ENCODE assay signal across 1 cellular context in genomic region chr4:112290341-112290740, GRCh38.
TF ChIP-seq lines count a peak whose summit lies in the region.

No MANE protein-coding gene starts in this region.

TF ChIP-seq in GM12878, 131 proteins besides CTCF, POLR2A, EP300 and RAD21 (continued from another document):
- peak; percentile 98 for TF ChIP-seq CUX1 (IDR thresholded peaks at IDR 0.05; ENCODE audit: insufficient replicate concordance, low read depth, low read length)
- peak in 1 of 2 experiments; percentile 20; a peak in 1 of 4 replicates for TF ChIP-seq IKZF2 (IDR thresholded peaks at IDR 0.05)
- TF ChIP-seq NR2C1 (IDR thresholded peaks at IDR 0.05): no peak
- TF ChIP-seq SIN3A (IDR thresholded peaks at IDR 0.05; ENCODE audit: low read depth, low read length): no peak
- TF ChIP-seq MEF2A (IDR thresholded peaks at IDR 0.05; ENCODE audit: insufficient read depth, low read depth, low read length): peak; percentile 27; the same call in 1 of the 2 replicates
- no peak for TF ChIP-seq ZNF217 (IDR thresholded peaks at IDR 0.05)
- peak; percentile 91 for TF ChIP-seq IRF4 (IDR thresholded peaks at IDR 0.05; ENCODE audit: low read depth, low read length)
- peak; percentile 90 for TF ChIP-seq JUNB (IDR thresholded peaks at IDR 0.05)
- peak; percentile 54; the same call in 1 of the 2 replicates for TF ChIP-seq CREM (IDR thresholded peaks at IDR 0.05; ENCODE audit: low read depth)
- no peak for TF ChIP-seq CHD2 (IDR thresholded peaks at IDR 0.05; ENCODE audit: borderline replicate concordance, low read depth, low read length)
- peak; percentile 52; the same call in 1 of the 3 replicates for TF ChIP-seq POU2F2 (IDR thresholded peaks at IDR 0.05; ENCODE audit: borderline replicate concordance, low read depth, low read length)
- peak; percentile 88; the same call in 1 of the 2 replicates for TF ChIP-seq RB1 (IDR thresholded peaks at IDR 0.05; ENCODE audit: borderline replicate concordance)
- TF ChIP-seq SPI1 (IDR thresholded peaks at IDR 0.05; ENCODE audit: borderline replicate concordance, insufficient read depth, low read depth, low read length): no peak
- TF ChIP-seq SIX5 (IDR thresholded peaks at IDR 0.05; ENCODE audit: low read depth, low read length, severe bottlenecking): no peak
- peak; percentile 38; the same call in 1 of the 2 replicates for TF ChIP-seq RELB (IDR thresholded peaks at IDR 0.05; ENCODE audit: low read depth)
- no peak for TF ChIP-seq POLR2AphosphoS2 (IDR thresholded peaks at IDR 0.05; ENCODE audit: low read depth, low read length)
- peak; percentile 100 for TF ChIP-seq MEF2B (IDR thresholded peaks at IDR 0.05; ENCODE audit: partially characterized antibody, poor library complexity, severe bottlenecking)
- peak; percentile 85 for TF ChIP-seq BCL11A (IDR thresholded peaks at IDR 0.05; ENCODE audit: low read depth, low read length)
- TF ChIP-seq TCF12 (IDR thresholded peaks at IDR 0.05; ENCODE audit: low read depth, low read length): peak; percentile 95
- no peak for TF ChIP-seq EGR1 (IDR thresholded peaks at IDR 0.05; ENCODE audit: borderline replicate concordance in 1 of 2, low read depth in 2 of 2, low read length in 2 of 2)
- no peak for TF ChIP-seq MXI1 (IDR thresholded peaks at IDR 0.05; ENCODE audit: low read depth, low read length)
- no peak for TF ChIP-seq USF1 (IDR thresholded peaks at IDR 0.05; ENCODE audit: borderline replicate concordance, extremely low read length, insufficient read depth, low read depth, low read length)
- TF ChIP-seq BCL3 (IDR thresholded peaks at IDR 0.05; ENCODE audit: borderline replicate concordance, insufficient read depth, low read depth, low read length, poor library complexity, severe bottlenecking): peak; percentile 99
- peak; percentile 50 for TF ChIP-seq SP1 (IDR thresholded peaks at IDR 0.05; ENCODE audit: low read depth, low read length)
- peak; percentile 90; the same call in 1 of the 2 replicates for TF ChIP-seq YBX1 (IDR thresholded peaks at IDR 0.05)
- no peak for TF ChIP-seq CBFB (IDR thresholded peaks at IDR 0.05; ENCODE audit: low read depth)
- no peak for TF ChIP-seq SUPT20H (IDR thresholded peaks at IDR 0.05; ENCODE audit: borderline replicate concordance, control insufficient read depth, low read depth, low read length)
- TF ChIP-seq NBN (IDR thresholded peaks at IDR 0.05): no peak
- no peak for TF ChIP-seq TCF3 (IDR thresholded peaks at IDR 0.05; ENCODE audit: borderline replicate concordance, insufficient read depth, low read depth, low read length)
